27 cellular contexts compared by ENCODE assay signal in the genomic region with DNA sequence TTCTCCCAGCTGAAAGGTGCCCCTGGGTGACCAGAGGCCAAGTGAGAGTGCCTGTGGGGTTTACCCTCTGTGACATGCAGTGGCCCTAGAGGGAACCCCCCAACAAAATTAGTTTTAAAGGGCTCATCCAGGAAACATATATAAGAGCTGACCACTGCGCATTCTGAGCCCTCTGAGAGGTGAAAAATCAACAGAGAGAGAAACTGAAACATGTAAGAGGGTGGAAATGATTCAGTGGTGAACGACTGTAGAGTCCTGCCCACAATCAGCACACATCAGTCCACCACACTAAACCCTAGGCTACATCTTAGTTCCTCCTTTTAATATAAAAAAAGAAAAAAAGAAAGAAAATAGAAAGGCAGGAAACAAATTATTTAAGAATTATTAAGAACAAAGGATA. TPM values are rescaled to one million over a fixed set of nuclear protein-coding genes. Genes with fewer than 3 reads are reported as not detected.
DNase-seq lines count a peak whose midpoint lies in the region; ATAC-seq and TF ChIP-seq lines count a peak whose summit lies in the region.
"Had no signal": no experiment of that assay in that cellular context is flagged by ENCODE, and none has a peak within 500 bp of the region (broad histone marks: within the 10 kb centered on the region; RNA-seq: fewer than 3 reads in every experiment).

No MANE protein-coding gene starts in this region.

- intact Hi-C loops in aorta (cut with DNase I), result no loop called here
- intact Hi-C loops in lower leg skin (cut with DNase I; ENCODE audit: low total_unique reads), result no loop called here

- no peak overlapping the region for H3K4me3 Mint-ChIP-seq in effector memory CD8-positive, alpha-beta T cell
- H3K4me3 Mint-ChIP-seq: activated naive CD8-positive, alpha-beta T cell treated with anti-CD3 and anti-CD28 coated beads for 36 hours; activated T-helper 1 cell treated with anti-CD3 and anti-CD28 coated beads, Interleukin-12 subunit alpha, Interleukin-12 subunit beta, Interleukin-2, Interleukin-4 antibody, amounts not matched to agents 30 ng/mL and 10 ng/mL and 1 ng/mL, durations not matched to agents 14 hours and 24 hours and 36 hours; brain; HFFc6 had no signal

- H3K4me1 Mint-ChIP-seq in effector memory CD8-positive, alpha-beta T cell (ENCODE audit: low read depth in 2 of 2), result no peaks in the 10 kb centered on the region
- H3K4me1 Mint-ChIP-seq: activated naive CD8-positive, alpha-beta T cell treated with anti-CD3 and anti-CD28 coated beads for 36 hours; brain had no signal

- H3K27me3 Mint-ChIP-seq in effector memory CD8-positive, alpha-beta T cell, result peaks cover 63 to 72% of the 10 kb centered on the region in 2 donors

- H3K36me3 ChIP-seq in iPS-20b (ENCODE audit: insufficient read depth, low read depth, low read length), result no peaks in the 10 kb centered on the region
- no peaks in the 10 kb centered on the region for H3K36me3 ChIP-seq in aorta (ENCODE audit: control insufficient read depth in 1 of 2, insufficient read depth in 2 of 2, low read length in 1 of 2)
- H3K36me3 ChIP-seq: prostate gland, stomach had no signal

- no peak overlapping the region for H3K27ac Mint-ChIP-seq in effector memory CD8-positive, alpha-beta T cell
- H3K27ac Mint-ChIP-seq: activated naive CD8-positive, alpha-beta T cell treated with anti-CD3 and anti-CD28 coated beads for 36 hours; activated T-helper 1 cell treated with anti-CD3 and anti-CD28 coated beads, Interleukin-12 subunit alpha, Interleukin-12 subunit beta, Interleukin-2, Interleukin-4 antibody, amounts not matched to agents 30 ng/mL and 10 ng/mL and 1 ng/mL, durations not matched to agents 14 hours and 24 hours and 36 hours; brain; HFFc6 had no signal

- TF ChIP-seq CTCF in lower leg skin (IDR thresholded peaks at IDR 0.05), result no peak

- H3K27ac ChIP-seq in iPS-20b (ENCODE audit: low read length) (no peak overlapping the region), aorta (ENCODE audit: low read depth in 1 of 2, low read length in 2 of 2) (no peak overlapping the region)
- H3K27ac ChIP-seq: prostate gland, skin epidermis, stomach had no signal

- H3K4me3 ChIP-seq in iPS-20b (ENCODE audit: low read length) (0 out of 2 replicates have a peak overlapping the region, but pooled peaks have one; percentile 6), aorta (ENCODE audit: low read length in 2 of 2) (no peak overlapping the region), lower leg skin (ENCODE audit: low read depth, poor library complexity, severe bottlenecking) (no peak overlapping the region)
- H3K4me3 ChIP-seq: prostate gland, skin epidermis, stomach had no signal

- H3K27me3 ChIP-seq in iPS-20b (ENCODE audit: insufficient read depth, low read length) (no peaks in the 10 kb centered on the region), aorta (ENCODE audit: control insufficient read depth in 1 of 2, insufficient read depth in 2 of 2, low read length in 1 of 2) (no peaks in the 10 kb centered on the region)

- ATAC-seq in GM18498 (IDR thresholded peaks at IDR 0.05; ENCODE audit: unreplicated experiment) (peak; percentile 66), GM21529 (IDR thresholded peaks at IDR 0.05; ENCODE audit: unreplicated experiment) (peak; percentile 75), HG03196 (IDR thresholded peaks at IDR 0.05; ENCODE audit: unreplicated experiment) (peak; percentile 43), aorta (ENCODE audit: low FRiP score) (no peak)
- ATAC-seq in effector memory CD8-positive, alpha-beta T cell (replicated peaks), result no peak

- peaks cover 4 to 16% of the 10 kb centered on the region in 2 donors for H3K9me3 Mint-ChIP-seq in effector memory CD8-positive, alpha-beta T cell

- no peak for TF ChIP-seq POLR2A in lower leg skin (IDR thresholded peaks at IDR 0.05)

- no peaks in the 10 kb centered on the region for H3K36me3 Mint-ChIP-seq in effector memory CD8-positive, alpha-beta T cell (ENCODE audit: insufficient read depth)
- H3K36me3 Mint-ChIP-seq: activated naive CD8-positive, alpha-beta T cell treated with anti-CD3 and anti-CD28 coated beads for 36 hours; brain had no signal

- H3K9me3 ChIP-seq in iPS-20b (ENCODE audit: insufficient read depth, low read depth, low read length), result peaks cover 21% of the 10 kb centered on the region
- H3K9me3 ChIP-seq in aorta (ENCODE audit: control insufficient read depth, low read length), result no peaks in the 10 kb centered on the region
- H3K9me3 ChIP-seq: prostate gland had no signal

- no peak overlapping the region for H3K9ac ChIP-seq in iPS-20b (ENCODE audit: low read depth, low read length)

- 60 to 71% methylated on average over 2 of the region's 2 CpGs for WGBS in aorta, 2 donors
- 72 to 78% methylated on average over 2 of the region's 2 CpGs for WGBS in lower leg skin, 2 donors

- H3K4me1 ChIP-seq in iPS-20b (ENCODE audit: insufficient read depth, low read length) (peaks cover 21% of the 10 kb centered on the region; the same call in 1 of the 2 replicates), aorta (ENCODE audit: control insufficient read depth in 1 of 2, insufficient read depth in 2 of 2, low read length in 2 of 2) (no peaks in the 10 kb centered on the region)
- H3K4me1 ChIP-seq: prostate gland, stomach had no signal

- no peak for DNase-seq in activated naive CD4-positive, alpha-beta T cell treated with anti-CD3 and anti-CD28 coated beads, Interleukin-2, amount 50 U/mL, for 16 hours
- DNase-seq in effector memory CD8-positive, alpha-beta T cell, result no peak
- DNase-seq in aorta, result no peak
- DNase-seq in lower leg skin (ENCODE audit: low spot score in 2 of 2), result no peak
- DNase-seq: ACHN; activated CD4-positive, alpha-beta T cell treated with anti-CD3 and anti-CD28 coated beads for 1 hour; activated naive CD8-positive, alpha-beta T cell treated with anti-CD3 and anti-CD28 coated beads for 36 hours; C1 segment of cervical spinal cord; DMS 273 treated with DMSO at 0.1 percent for 48 hours; HFFc6; KG1; NCI-H1048; NCI-H2107; NCI-H524 treated with DMSO at 0.1 percent for 48 hours; stomach had no signal

RNA-seq across cellular contexts. Expression of a gene that starts 21.0 kb away (rescaled TPM):
- total RNA-seq in aorta (not detected), lower leg skin (under 1 TPM in 1 of 4 donors, not detected in 3; 0.10 TPM)
- not detected for polyA plus RNA-seq in aorta
- total RNA-seq: activated CD8-positive, alpha-beta memory T cell treated with anti-CD3 and anti-CD28 coated beads for 36 hours; activated naive CD8-positive, alpha-beta T cell treated with anti-CD3 and anti-CD28 coated beads for 36 hours; activated T-helper 1 cell treated with anti-CD3 and anti-CD28 coated beads, Interleukin-12 subunit alpha, Interleukin-12 subunit beta, Interleukin-2, Interleukin-4 antibody, amounts not matched to agents 30 ng/mL and 10 ng/mL and 1 ng/mL, durations not matched to agents 14 hours and 24 hours and 36 hours; fibroblast of lung; HFFc6; mucosa of gallbladder; stomach; urinary bladder had no signal
- polyA plus RNA-seq: fibroblast of lung, stomach, urinary bladder had no signal

Comparison
In these comparisons a context has a peak if more than half of its experiments do, and no peak if none do; other contexts are left out.
1. ATAC-seq: peak in GM18498 (single experiment), GM21529 (single experiment) and HG03196 (single experiment); none in effector memory CD8-positive, alpha-beta T cell (single experiment) and aorta (single experiment).